Comparison of ENCODE assay signal across 1 cellular context in genomic region chr3:122942937-122943827, GRCh38.
A peak's percentile ranks its signal among the peaks of the same experiment; 100 is the strongest.
TF ChIP-seq lines count a peak whose summit lies in the region.

No MANE protein-coding gene starts in this region.

TF ChIP-seq in HepG2, 621 proteins besides CTCF, POLR2A, EP300 and RAD21 (continued from another document and continues in another):
- TF ChIP-seq ZHX2 (IDR thresholded peaks at IDR 0.05; ENCODE audit: low read depth) (no peak), ZHX2 (CRISPR knock-in tag; IDR thresholded peaks at IDR 0.05; ENCODE audit: borderline replicate concordance) (no peak), ERF (CRISPR knock-in tag; IDR thresholded peaks at IDR 0.05) (peak; percentile 50; the same call in 1 of the 2 replicates), ZNF558 (CRISPR knock-in tag; IDR thresholded peaks at IDR 0.05; ENCODE audit: borderline replicate concordance) (no peak), ZFP37 (CRISPR knock-in tag; IDR thresholded peaks at IDR 0.05; ENCODE audit: borderline replicate concordance) (no peak), HMGXB4 (CRISPR knock-in tag; IDR thresholded peaks at IDR 0.05; ENCODE audit: borderline replicate concordance in 1 of 2, low read depth in 1 of 2) (peak; percentile 44 to 57; a peak in 2 of 4 replicates), IKZF5 (CRISPR knock-in tag; IDR thresholded peaks at IDR 0.05) (0 out of 2 replicates have a peak, but pooled peaks have one; percentile 44), KAT8 (CRISPR knock-in tag; IDR thresholded peaks at IDR 0.05) (0 out of 2 replicates have a peak, but pooled peaks have one; percentile 37), ZNF30 (CRISPR knock-in tag; IDR thresholded peaks at IDR 0.05) (no peak), ZGPAT (CRISPR knock-in tag; IDR thresholded peaks at IDR 0.05) (0 out of 2 replicates have a peak, but pooled peaks have one; percentile 29), HNRNPH1 (optimal IDR thresholded peaks at IDR 0.05; ENCODE audit: low read depth, low read length) (no peak), TFDP2 (CRISPR knock-in tag; IDR thresholded peaks at IDR 0.05) (0 out of 2 replicates have a peak, but pooled peaks have one; percentile 28), ARID5B (CRISPR knock-in tag; IDR thresholded peaks at IDR 0.05) (0 out of 2 replicates have a peak, but pooled peaks have one; percentile 26), ZNF362 (CRISPR knock-in tag; IDR thresholded peaks at IDR 0.05; ENCODE audit: borderline replicate concordance) (no peak), ZMYM4 (CRISPR knock-in tag; IDR thresholded peaks at IDR 0.05) (peak; percentile 55), SMAD3 (CRISPR knock-in tag; IDR thresholded peaks at IDR 0.05) (0 out of 2 replicates have a peak, but pooled peaks have one; percentile 32), ZBTB7A (CRISPR knock-in tag; IDR thresholded peaks at IDR 0.05) (no peak), ADNP (CRISPR knock-in tag; IDR thresholded peaks at IDR 0.05) (no peak), NR2F6 (IDR thresholded peaks at IDR 0.05) (peak; percentile 51), NR2F6 (CRISPR knock-in tag; IDR thresholded peaks at IDR 0.05) (0 out of 2 replicates have a peak, but pooled peaks have one; percentile 21), GFI1 (CRISPR knock-in tag; IDR thresholded peaks at IDR 0.05; ENCODE audit: borderline replicate concordance) (0 out of 2 replicates have a peak, but pooled peaks have one; percentile 35), UBTF (CRISPR knock-in tag; IDR thresholded peaks at IDR 0.05) (peak; percentile 53), MEIS1 (CRISPR knock-in tag; IDR thresholded peaks at IDR 0.05; ENCODE audit: borderline replicate concordance) (no peak), ZNF230 (CRISPR knock-in tag; IDR thresholded peaks at IDR 0.05) (no peak), TARDBP (CRISPR knock-in tag; IDR thresholded peaks at IDR 0.05) (no peak), RARG (CRISPR knock-in tag; IDR thresholded peaks at IDR 0.05; ENCODE audit: low read depth) (no peak), TCF12 (IDR thresholded peaks at IDR 0.05) (no peak), TCF12 (CRISPR knock-in tag; IDR thresholded peaks at IDR 0.05) (no peak), HNF1B (CRISPR knock-in tag; IDR thresholded peaks at IDR 0.05) (peak; percentile 47), E2F2 (CRISPR knock-in tag; IDR thresholded peaks at IDR 0.05; ENCODE audit: borderline replicate concordance) (no peak), ZBTB42 (CRISPR knock-in tag; IDR thresholded peaks at IDR 0.05) (no peak), HNF4A (CRISPR knock-in tag; IDR thresholded peaks at IDR 0.05) (no peak), FIP1L1 (IDR thresholded peaks at IDR 0.05; ENCODE audit: borderline replicate concordance, insufficient read depth, low read depth, low read length) (no peak), ZNF160 (CRISPR knock-in tag; IDR thresholded peaks at IDR 0.05) (peak; percentile 90; the same call in 1 of the 2 replicates), IKZF1 (IDR thresholded peaks at IDR 0.05) (no peak), GLI4 (CRISPR knock-in tag; IDR thresholded peaks at IDR 0.05; ENCODE audit: borderline replicate concordance) (no peak), NRL (CRISPR knock-in tag; IDR thresholded peaks at IDR 0.05; ENCODE audit: borderline replicate concordance) (0 out of 2 replicates have a peak, but pooled peaks have one; percentile 37)
